ENCODE assay signal across 27 cellular contexts in genomic region chr4:89312066-89312465, GRCh38. TPM values are rescaled to one million over a fixed set of nuclear protein-coding genes. Genes with fewer than 3 reads are reported as not detected.
DNase-seq lines count a peak whose midpoint lies in the region; ATAC-seq and TF ChIP-seq lines count a peak whose summit lies in the region.
"Had no signal": no experiment of that assay in that cellular context is flagged by ENCODE, and none has a peak within 500 bp of the region (broad histone marks: within the 10 kb centered on the region; RNA-seq: fewer than 3 reads in every experiment).

No MANE protein-coding gene starts in this region.

- no peak overlapping the region for H3K4me3 ChIP-seq in fibroblast of pulmonary artery (replicated peaks; ENCODE audit: low read depth, low read length)
- H3K4me3 ChIP-seq in vagina = no peak overlapping the region
- H3K4me3 ChIP-seq: GM23338, HAP-1, PC-9, SJCRH30 had no signal

- H3K27ac ChIP-seq in vagina = no peak overlapping the region
- H3K27ac ChIP-seq: PC-9, SJCRH30 had no signal

- in situ Hi-C loops in G401 (cut with HindIII; ENCODE audit: low sequenced_read_pairs) = no loop called here

- DNase-seq in G401 (ENCODE audit: low spot score) = peak; percentile 14
- DNase-seq in NCI-H446 treated with DMSO at 0.1 percent for 48 hours (lab: John Stamatoyannopoulos, UW) = peak; percentile 86
- peak; percentile 9 for DNase-seq in cerebellar cortex (ENCODE audit: low spot score)
- peak; percentile 18 for DNase-seq in fibroblast of pulmonary artery (ENCODE audit: low read depth)
- DNase-seq in activated naive CD4-positive, alpha-beta T cell (lab: John Stamatoyannopoulos, UW) = no peak
- no peak for DNase-seq in dedifferentiated amniotic fluid mesenchymal stem cell (ENCODE audit: extremely low spot score)
- DNase-seq in vagina (ENCODE audit: extremely low spot score in 2 of 2) = no peak
- DNase-seq: BE2C; CD8-positive, alpha-beta memory T cell; DMS 273 treated with DMSO at 0.1 percent for 48 hours; DMS79; HFFc6; KBM-7; MM.1S; NCI-H2029 treated with DMSO at 0.1 percent for 48 hours; NCI-H2227 treated with DMSO at 0.1 percent for 48 hours; NCI-H510A treated with DMSO at 0.1 percent for 48 hours; NK-92 treated with Interleukin-12 subunit alpha and Interleukin-12 subunit beta, amount 100 ng/mL, for 24 hours; PC-9; SJCRH30 had no signal

- peaks cover 15% of the 10 kb centered on the region for H3K4me1 ChIP-seq in vagina
- H3K4me1 ChIP-seq: BE2C, SJCRH30 had no signal

- H3K27me3 ChIP-seq in vagina = no peaks in the 10 kb centered on the region

- H3K36me3 ChIP-seq in vagina = no peaks in the 10 kb centered on the region
- H3K36me3 ChIP-seq: BE2C, HAP-1, SJCRH30 had no signal

- H3K9me3 ChIP-seq in vagina = no peaks in the 10 kb centered on the region
- H3K9me3 ChIP-seq: BE2C, HAP-1, SJCRH30 had no signal

- no peak for ATAC-seq in HG03280 (IDR thresholded peaks at IDR 0.05; ENCODE audit: unreplicated experiment)
- ATAC-seq: GM23338, Right ventricle myocardium inferior, SK-N-SH treated with all-trans-retinoic acid at 6 μM for 48 hours had no signal

- intact Hi-C loops in vagina (cut with DNase I) = no loop called here

- no peak for TF ChIP-seq POLR2A in vagina (IDR thresholded peaks at IDR 0.05)

- no peak for TF ChIP-seq CTCF in fibroblast of pulmonary artery (IDR thresholded peaks at IDR 0.05; ENCODE audit: low read length, missing control alignments)
- no peak for TF ChIP-seq CTCF in vagina (IDR thresholded peaks at IDR 0.05)

RNA-seq across cellular contexts. Expression of gene GPRIN3, which starts 4.5 kb away (rescaled TPM):
- total RNA-seq in G401 (2014; rRNA removed; shearing (Covaris generic)) = 0.55 and 1.5 TPM in 2 replicates
- total RNA-seq in vagina = 6.1 TPM
- total RNA-seq: A673, RPMI7951 had no signal

Comparison
In these comparisons a context has a peak if more than half of its experiments do, and no peak if none do; other contexts are left out.
1. DNase-seq: peak in G401 (single experiment), NCI-H446 treated with DMSO at 0.1 percent for 48 hours (single experiment), cerebellar cortex (single experiment) and fibroblast of pulmonary artery (single experiment); none in activated naive CD4-positive, alpha-beta T cell (0 of 4), dedifferentiated amniotic fluid mesenchymal stem cell (single experiment) and vagina (0 of 2).